In the genomic region with DNA sequence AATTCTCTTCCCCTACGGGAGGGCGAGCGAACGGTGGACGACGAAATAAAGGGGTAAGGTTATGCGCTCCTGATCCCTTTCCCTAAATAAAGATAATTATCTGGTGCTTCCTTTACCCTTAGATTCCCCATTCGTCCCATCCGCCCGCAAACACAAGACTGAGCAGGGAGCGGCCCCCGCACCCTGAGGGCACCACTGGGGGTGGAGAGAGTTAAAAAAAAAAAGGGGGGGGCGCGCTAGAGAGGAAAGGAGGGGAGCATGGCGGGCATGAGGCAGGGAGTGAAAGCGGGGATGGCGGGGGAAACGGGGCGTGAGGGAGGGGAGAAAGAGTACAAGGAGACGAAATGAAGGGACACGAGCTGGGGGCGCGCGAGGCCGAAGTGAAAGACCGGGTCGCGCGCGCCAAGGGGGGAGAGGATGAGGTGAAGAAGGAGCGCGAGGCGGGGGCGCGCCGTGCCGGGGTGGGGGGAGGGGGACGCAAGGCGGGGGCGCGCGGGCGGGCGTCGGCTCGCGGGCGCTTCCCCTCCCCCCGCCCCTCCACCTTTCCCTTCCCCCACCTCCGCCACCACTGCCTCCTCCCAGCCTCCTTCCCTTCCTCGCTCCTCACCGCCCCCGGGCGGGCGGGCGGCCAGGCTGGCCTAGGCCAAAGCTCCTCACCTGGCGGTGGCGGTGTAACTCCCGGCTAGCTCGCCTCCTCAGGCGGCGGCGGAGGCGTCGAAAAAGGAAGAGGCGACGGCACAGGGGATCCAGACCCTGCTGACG, we compare ENCODE assay signal across 1 cellular context.
TF ChIP-seq lines count a peak whose summit lies in the region.

No MANE protein-coding gene starts in this region.

TF ChIP-seq in GM23338, 12 proteins besides CTCF, POLR2A, EP300 and RAD21 (continued from another document):
- TF ChIP-seq, protein P1, sequence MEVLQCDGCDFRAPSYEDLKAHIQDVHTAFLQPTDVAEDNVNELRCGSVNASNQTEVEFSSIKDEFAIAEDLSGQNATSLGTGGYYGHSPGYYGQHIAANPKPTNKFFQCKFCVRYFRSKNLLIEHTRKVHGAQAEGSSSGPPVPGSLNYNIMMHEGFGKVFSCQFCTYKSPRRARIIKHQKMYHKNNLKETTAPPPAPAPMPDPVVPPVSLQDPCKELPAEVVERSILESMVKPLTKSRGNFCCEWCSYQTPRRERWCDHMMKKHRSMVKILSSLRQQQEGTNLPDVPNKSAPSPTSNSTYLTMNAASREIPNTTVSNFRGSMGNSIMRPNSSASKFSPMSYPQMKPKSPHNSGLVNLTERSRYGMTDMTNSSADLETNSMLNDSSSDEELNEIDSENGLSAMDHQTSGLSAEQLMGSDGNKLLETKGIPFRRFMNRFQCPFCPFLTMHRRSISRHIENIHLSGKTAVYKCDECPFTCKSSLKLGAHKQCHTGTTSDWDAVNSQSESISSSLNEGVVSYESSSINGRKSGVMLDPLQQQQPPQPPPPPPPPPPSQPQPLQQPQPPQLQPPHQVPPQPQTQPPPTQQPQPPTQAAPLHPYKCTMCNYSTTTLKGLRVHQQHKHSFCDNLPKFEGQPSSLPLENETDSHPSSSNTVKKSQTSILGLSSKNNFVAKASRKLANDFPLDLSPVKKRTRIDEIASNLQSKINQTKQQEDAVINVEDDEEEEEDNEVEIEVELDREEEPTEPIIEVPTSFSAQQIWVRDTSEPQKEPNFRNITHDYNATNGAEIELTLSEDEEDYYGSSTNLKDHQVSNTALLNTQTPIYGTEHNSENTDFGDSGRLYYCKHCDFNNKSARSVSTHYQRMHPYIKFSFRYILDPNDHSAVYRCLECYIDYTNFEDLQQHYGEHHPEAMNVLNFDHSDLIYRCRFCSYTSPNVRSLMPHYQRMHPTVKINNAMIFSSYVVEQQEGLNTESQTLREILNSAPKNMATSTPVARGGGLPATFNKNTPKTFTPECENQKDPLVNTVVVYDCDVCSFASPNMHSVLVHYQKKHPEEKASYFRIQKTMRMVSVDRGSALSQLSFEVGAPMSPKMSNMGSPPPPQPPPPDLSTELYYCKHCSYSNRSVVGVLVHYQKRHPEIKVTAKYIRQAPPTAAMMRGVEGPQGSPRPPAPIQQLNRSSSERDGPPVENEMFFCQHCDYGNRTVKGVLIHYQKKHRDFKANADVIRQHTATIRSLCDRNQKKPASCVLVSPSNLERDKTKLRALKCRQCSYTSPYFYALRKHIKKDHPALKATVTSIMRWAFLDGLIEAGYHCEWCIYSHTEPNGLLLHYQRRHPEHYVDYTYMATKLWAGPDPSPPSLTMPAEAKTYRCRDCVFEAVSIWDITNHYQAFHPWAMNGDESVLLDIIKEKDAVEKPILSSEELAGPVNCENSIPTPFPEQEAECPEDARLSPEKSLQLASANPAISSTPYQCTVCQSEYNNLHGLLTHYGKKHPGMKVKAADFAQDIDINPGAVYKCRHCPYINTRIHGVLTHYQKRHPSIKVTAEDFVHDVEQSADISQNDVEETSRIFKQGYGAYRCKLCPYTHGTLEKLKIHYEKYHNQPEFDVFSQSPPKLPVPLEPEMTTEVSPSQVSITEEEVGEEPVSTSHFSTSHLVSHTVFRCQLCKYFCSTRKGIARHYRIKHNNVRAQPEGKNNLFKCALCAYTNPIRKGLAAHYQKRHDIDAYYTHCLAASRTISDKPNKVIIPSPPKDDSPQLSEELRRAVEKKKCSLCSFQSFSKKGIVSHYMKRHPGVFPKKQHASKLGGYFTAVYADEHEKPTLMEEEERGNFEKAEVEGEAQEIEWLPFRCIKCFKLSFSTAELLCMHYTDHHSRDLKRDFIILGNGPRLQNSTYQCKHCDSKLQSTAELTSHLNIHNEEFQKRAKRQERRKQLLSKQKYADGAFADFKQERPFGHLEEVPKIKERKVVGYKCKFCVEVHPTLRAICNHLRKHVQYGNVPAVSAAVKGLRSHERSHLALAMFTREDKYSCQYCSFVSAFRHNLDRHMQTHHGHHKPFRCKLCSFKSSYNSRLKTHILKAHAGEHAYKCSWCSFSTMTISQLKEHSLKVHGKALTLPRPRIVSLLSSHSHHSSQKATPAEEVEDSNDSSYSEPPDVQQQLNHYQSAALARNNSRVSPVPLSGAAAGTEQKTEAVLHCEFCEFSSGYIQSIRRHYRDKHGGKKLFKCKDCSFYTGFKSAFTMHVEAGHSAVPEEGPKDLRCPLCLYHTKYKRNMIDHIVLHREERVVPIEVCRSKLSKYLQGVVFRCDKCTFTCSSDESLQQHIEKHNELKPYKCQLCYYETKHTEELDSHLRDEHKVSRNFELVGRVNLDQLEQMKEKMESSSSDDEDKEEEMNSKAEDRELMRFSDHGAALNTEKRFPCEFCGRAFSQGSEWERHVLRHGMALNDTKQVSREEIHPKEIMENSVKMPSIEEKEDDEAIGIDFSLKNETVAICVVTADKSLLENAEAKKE (CRISPR knock-in tag; IDR thresholded peaks at IDR 0.05), result no peak
- TF ChIP-seq, protein P2, sequence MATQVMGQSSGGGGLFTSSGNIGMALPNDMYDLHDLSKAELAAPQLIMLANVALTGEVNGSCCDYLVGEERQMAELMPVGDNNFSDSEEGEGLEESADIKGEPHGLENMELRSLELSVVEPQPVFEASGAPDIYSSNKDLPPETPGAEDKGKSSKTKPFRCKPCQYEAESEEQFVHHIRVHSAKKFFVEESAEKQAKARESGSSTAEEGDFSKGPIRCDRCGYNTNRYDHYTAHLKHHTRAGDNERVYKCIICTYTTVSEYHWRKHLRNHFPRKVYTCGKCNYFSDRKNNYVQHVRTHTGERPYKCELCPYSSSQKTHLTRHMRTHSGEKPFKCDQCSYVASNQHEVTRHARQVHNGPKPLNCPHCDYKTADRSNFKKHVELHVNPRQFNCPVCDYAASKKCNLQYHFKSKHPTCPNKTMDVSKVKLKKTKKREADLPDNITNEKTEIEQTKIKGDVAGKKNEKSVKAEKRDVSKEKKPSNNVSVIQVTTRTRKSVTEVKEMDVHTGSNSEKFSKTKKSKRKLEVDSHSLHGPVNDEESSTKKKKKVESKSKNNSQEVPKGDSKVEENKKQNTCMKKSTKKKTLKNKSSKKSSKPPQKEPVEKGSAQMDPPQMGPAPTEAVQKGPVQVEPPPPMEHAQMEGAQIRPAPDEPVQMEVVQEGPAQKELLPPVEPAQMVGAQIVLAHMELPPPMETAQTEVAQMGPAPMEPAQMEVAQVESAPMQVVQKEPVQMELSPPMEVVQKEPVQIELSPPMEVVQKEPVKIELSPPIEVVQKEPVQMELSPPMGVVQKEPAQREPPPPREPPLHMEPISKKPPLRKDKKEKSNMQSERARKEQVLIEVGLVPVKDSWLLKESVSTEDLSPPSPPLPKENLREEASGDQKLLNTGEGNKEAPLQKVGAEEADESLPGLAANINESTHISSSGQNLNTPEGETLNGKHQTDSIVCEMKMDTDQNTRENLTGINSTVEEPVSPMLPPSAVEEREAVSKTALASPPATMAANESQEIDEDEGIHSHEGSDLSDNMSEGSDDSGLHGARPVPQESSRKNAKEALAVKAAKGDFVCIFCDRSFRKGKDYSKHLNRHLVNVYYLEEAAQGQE (IDR thresholded peaks at IDR 0.05; ENCODE audit: unreplicated experiment), result no peak
